27 cellular contexts compared by ENCODE assay signal in genomic region chr7:35988818-35989217, GRCh38.
DNase-seq lines count a peak whose midpoint lies in the region; TF ChIP-seq lines count a peak whose summit lies in the region.
"Had no signal": no experiment of that assay in that cellular context is flagged by ENCODE, and none has a peak within 500 bp of the region (broad histone marks: within the 10 kb centered on the region; RNA-seq: fewer than 3 reads in every experiment).

No MANE protein-coding gene starts in this region.

- in situ Hi-C loops in KBM-7 (cut with MboI; ENCODE audit: low pct_unique_long_range_greater_than_20kb, low sequenced_read_pairs) = loop anchor here (10.0 kb wide), 1 partner anchor 326 kb away; no protein-coding TSS in a partner anchor

- peak overlapping the region; percentile 20 for H3K4me2 ChIP-seq in hepatocyte

- no peaks in the 10 kb centered on the region for H3K79me2 ChIP-seq in hepatocyte
- H3K79me2 ChIP-seq: parathyroid adenoma had no signal

- no peaks in the 10 kb centered on the region for H3K27me3 ChIP-seq in hepatocyte
- H3K27me3 ChIP-seq: adrenal gland had no signal

- H3K9me3 ChIP-seq in hepatocyte (ENCODE audit: low read depth) = no peaks in the 10 kb centered on the region
- H3K9me3 ChIP-seq: adrenal gland, lower lobe of right lung had no signal

- H4K20me1 ChIP-seq in hepatocyte (ENCODE audit: insufficient read depth, poor library complexity, severe bottlenecking) = no peaks in the 10 kb centered on the region

- TF ChIP-seq CTCF in hepatocyte (IDR thresholded peaks at IDR 0.05; ENCODE audit: poor library complexity) (no peak), retinal pigment epithelial cell (conservative IDR thresholded peaks at IDR 0.05; ENCODE audit: low read depth, low read length) (no peak)

- H3K4me3 ChIP-seq in hepatocyte = no peak overlapping the region
- no peak overlapping the region for H3K4me3 ChIP-seq in retinal pigment epithelial cell (ENCODE audit: low read length)
- H3K4me3 ChIP-seq: adrenal gland, lower lobe of right lung had no signal

- H3K9me2 ChIP-seq in hepatocyte (replicated peaks; ENCODE audit: insufficient read depth) = no peaks in the 10 kb centered on the region

- peak overlapping the region; percentile 1 for H3K27ac ChIP-seq in hepatocyte
- H3K27ac ChIP-seq: adrenal gland, lower lobe of right lung, parathyroid adenoma had no signal

- DNase-seq in ELF-1 (ENCODE audit: low read depth, low spot score) = peak; percentile 63
- DNase-seq in brain pericyte (ENCODE audit: low read depth, low spot score) = peak; percentile 54
- peak; percentile 39 for DNase-seq in hepatocyte (ENCODE audit: low spot score)
- DNase-seq in retinal pigment epithelial cell (ENCODE audit: low read depth) = peak; percentile 30
- DNase-seq in AG08396 (ENCODE audit: low spot score) = no peak
- no peak for DNase-seq in DMS153 (lab: John Stamatoyannopoulos, UW)
- DNase-seq in KBM-7 = no peak
- no peak for DNase-seq in NCI-H82 treated with DMSO at 0.1 percent for 48 hours (lab: John Stamatoyannopoulos, UW; ENCODE audit: unreplicated experiment)
- DNase-seq: activated CD4-positive, alpha-beta T cell treated with anti-CD3 and anti-CD28 coated beads, Interleukin-2, amount 50 U/mL, for 4 hours; activated naive CD4-positive, alpha-beta T cell treated with Interleukin-2 at 50 U/mL for 16 hours; adrenal gland; CD4-positive, CD25-positive, alpha-beta regulatory T cell; central memory CD4-positive, alpha-beta T cell; EL; head of caudate nucleus; IMR-90; kidney glomerular epithelial cell; lower lobe of right lung; natural killer cell; NCI-H1048; NCI-H1694 treated with DMSO at 0.1 percent for 48 hours; NCI-H2171; NCI-H510A treated with DMSO at 0.1 percent for 48 hours; NK-92 treated with Interleukin-12 subunit alpha and Interleukin-12 subunit beta, amount 100 ng/mL, for 24 hours; stimulated activated CD4-positive, alpha-beta T cell treated with anti-CD3 and anti-CD28 coated beads, Interleukin-15, amount 100 ng/mL, for 24 hours; stimulated activated naive CD4-positive, alpha-beta T cell treated with Interleukin-2 at 50 U/mL for 16 hours had no signal

- 48% methylated on average over 6 of the region's 6 CpGs for WGBS in hepatocyte (ENCODE audit: low lambda C conversion rate, missing lambda C conversion rate)

- H3K36me3 ChIP-seq in hepatocyte (replicated peaks; ENCODE audit: insufficient read depth, low read depth) = no peaks in the 10 kb centered on the region
- H3K36me3 ChIP-seq: adrenal gland, lower lobe of right lung had no signal

- H2AFZ ChIP-seq in hepatocyte = no peak overlapping the region

- H3K4me1 ChIP-seq in hepatocyte (ENCODE audit: insufficient read depth) = peaks cover 11% of the 10 kb centered on the region
- H3K4me1 ChIP-seq: adrenal gland, lower lobe of right lung had no signal

Comparison
In these comparisons a context has a peak if more than half of its experiments do, and no peak if none do; other contexts are left out.
1. DNase-seq: peak in ELF-1 (single experiment), brain pericyte (single experiment), hepatocyte (single experiment) and retinal pigment epithelial cell (single experiment); none in AG08396 (single experiment), DMS153 (single experiment), KBM-7 (single experiment) and NCI-H82 treated with DMSO at 0.1 percent for 48 hours (single experiment).